ENCODE assay signal across 10 cellular contexts in the genomic region with DNA sequence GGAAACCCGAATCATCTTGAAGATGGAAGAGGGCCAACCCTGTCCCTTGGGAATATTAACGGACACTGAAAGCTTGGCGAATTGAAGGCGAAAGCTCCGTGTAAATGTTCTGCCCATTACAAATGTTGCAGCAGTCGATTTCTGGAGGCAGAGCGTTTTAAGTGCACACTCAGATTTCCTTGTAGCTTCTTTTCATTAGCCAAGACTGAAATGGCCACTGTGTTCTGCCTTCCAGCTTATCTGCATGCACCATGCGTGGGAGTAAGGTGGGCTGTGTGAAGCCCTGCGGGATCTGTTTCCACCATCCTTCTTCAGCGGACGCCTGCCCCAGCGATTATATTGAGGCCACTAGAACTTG.
DNase-seq lines count a peak whose midpoint lies in the region; ATAC-seq and TF ChIP-seq lines count a peak whose summit lies in the region.
"Had no signal": no experiment of that assay in that cellular context is flagged by ENCODE, and none has a peak within 500 bp of the region (broad histone marks: within the 10 kb centered on the region; RNA-seq: fewer than 3 reads in every experiment).

No MANE protein-coding gene starts in this region.

- H3K9me3 ChIP-seq in DND-41 (ENCODE audit: insufficient read depth, low read length, severe bottlenecking): no peaks in the 10 kb centered on the region

- TF ChIP-seq CTCF in DND-41 (IDR thresholded peaks at IDR 0.05; ENCODE audit: borderline replicate concordance, extremely low read depth, low read length, poor library complexity, severe bottlenecking) (no peak), NB4 (IDR thresholded peaks at IDR 0.05; ENCODE audit: low read depth, low read length) (no peak), GM10266 (IDR thresholded peaks at IDR 0.05; ENCODE audit: control insufficient read depth, insufficient read depth, low read depth, missing control alignments) (no peak)

- DNase-seq in DND-41 (no peak), NB4 (ENCODE audit: low read depth) (peak; percentile 31), caudate nucleus (lab: John Stamatoyannopoulos, UW) (peak in 1 of 61 donors; percentile 22), pons (ENCODE audit: low spot score) (peak; percentile 30), GM10266 (ENCODE audit: extremely low spot score) (no peak), NCI-H1105 (lab: John Stamatoyannopoulos, UW) (no peak), NCI-H1694 treated with DMSO at 0.1 percent for 48 hours (lab: John Stamatoyannopoulos, UW) (no peak), SHP77 treated with DMSO at 0.1 percent for 48 hours (lab: John Stamatoyannopoulos, UW) (no peak)
- DNase-seq: amniotic stem cell, kidney had no signal

- H3K4me3 ChIP-seq in DND-41 (ENCODE audit: low read depth in 1 of 2, low read length in 2 of 2) (peak overlapping the region in 1 of 2 experiments; percentile 64; a peak in 3 of 4 replicates), NB4 (ENCODE audit: low read depth, low read length) (peak overlapping the region; percentile 86)

- peak overlapping the region; percentile 48; the same call in 1 of the 2 replicates for H3K9ac ChIP-seq in DND-41 (ENCODE audit: low read depth, low read length)

- no peaks in the 10 kb centered on the region for H4K20me1 ChIP-seq in DND-41 (ENCODE audit: insufficient read depth, low read length)

- no peak for TF ChIP-seq POLR2A in NB4 (IDR thresholded peaks at IDR 0.05; ENCODE audit: extremely low read depth, insufficient read length)

- peaks cover 17% of the 10 kb centered on the region for H3K4me1 ChIP-seq in DND-41 (ENCODE audit: insufficient read depth, low read length)

- H3K27me3 ChIP-seq in DND-41 (ENCODE audit: insufficient read depth, low read length, poor library complexity): no peaks in the 10 kb centered on the region

- no peaks in the 10 kb centered on the region for H3K36me3 ChIP-seq in DND-41 (ENCODE audit: insufficient read depth, low read length)

- peak overlapping the region; percentile 66; the same call in 1 of the 2 replicates for H3K4me2 ChIP-seq in DND-41 (ENCODE audit: insufficient read depth, low read length)

- H3K79me2 ChIP-seq in DND-41 (ENCODE audit: insufficient read depth, low read length): no peaks in the 10 kb centered on the region; the same call in 1 of the 2 replicates

- no peak overlapping the region for H2AFZ ChIP-seq in DND-41 (ENCODE audit: low read depth, low read length)

- ATAC-seq in DND-41 (ENCODE audit: insufficient read depth, low read depth): no peak

- no peak overlapping the region for H3K27ac ChIP-seq in DND-41 (ENCODE audit: low read length)
- peak overlapping the region; percentile 50 for H3K27ac ChIP-seq in caudate nucleus (ENCODE audit: low read depth, low read length)

Comparison
In these comparisons a context has a peak if more than half of its experiments do, and no peak if none do; other contexts are left out.
1. DNase-seq: peak in NB4 (single experiment) and pons (single experiment); none in DND-41 (single experiment), GM10266 (single experiment), NCI-H1105 (single experiment), NCI-H1694 treated with DMSO at 0.1 percent for 48 hours (single experiment) and SHP77 treated with DMSO at 0.1 percent for 48 hours (single experiment).